Comparison of ENCODE assay signal across 9 cellular contexts in the genomic region with DNA sequence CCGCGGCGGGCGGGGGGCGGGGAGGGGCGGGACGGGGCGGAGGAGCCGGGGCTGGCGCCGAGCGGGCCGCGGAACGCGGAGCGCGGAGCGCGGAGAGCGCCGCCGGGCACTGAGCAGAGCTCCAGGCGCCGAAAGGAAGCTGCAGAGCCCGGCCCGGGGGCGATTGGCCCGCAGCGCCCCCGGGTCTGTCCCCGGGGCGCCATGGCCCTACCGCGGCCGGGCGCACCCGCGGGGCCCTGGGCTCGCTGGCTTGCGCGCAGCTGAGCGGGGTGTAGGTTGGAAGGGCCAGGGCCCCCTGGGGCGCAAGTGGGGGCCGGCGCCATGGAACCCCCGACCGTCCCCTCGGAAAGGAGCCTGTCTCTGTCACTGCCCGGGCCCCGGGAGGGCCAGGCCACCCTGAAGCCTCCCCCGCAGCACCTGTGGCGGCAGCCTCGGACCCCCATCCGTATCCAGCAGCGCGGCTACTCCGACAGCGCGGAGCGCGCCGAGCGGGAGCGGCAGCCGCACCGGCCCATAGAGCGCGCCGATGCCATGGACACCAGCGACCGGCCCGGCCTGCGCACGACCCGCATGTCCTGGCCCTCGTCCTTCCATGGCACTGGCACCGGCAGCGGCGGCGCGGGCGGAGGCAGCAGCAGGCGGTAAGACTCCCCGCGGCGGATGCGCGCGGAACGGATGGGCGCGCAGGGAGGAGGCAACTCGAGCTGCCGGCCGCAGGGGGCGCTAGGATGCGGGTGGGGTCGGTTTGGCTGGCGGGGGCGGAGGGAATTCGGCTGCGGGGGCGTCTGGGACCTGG. TPM values are rescaled to one million over a fixed set of nuclear protein-coding genes. Genes with fewer than 3 reads are reported as not detected.
A peak's percentile ranks its signal among the peaks of the same experiment; 100 is the strongest.
DNase-seq lines count a peak whose midpoint lies in the region; ATAC-seq and TF ChIP-seq lines count a peak whose summit lies in the region.
"Had no signal": no experiment of that assay in that cellular context is flagged by ENCODE, and none has a peak within 500 bp of the region (broad histone marks: within the 10 kb centered on the region; RNA-seq: fewer than 3 reads in every experiment).

A gene (plus strand): TSS at position 95 of the 796 bp plus-strand sequence. CDS start 227 bp downstream, at position 322.

- no peak for TF ChIP-seq POLR2A in testis (IDR thresholded peaks at IDR 0.05)

- no peaks in the 10 kb centered on the region for H3K27me3 ChIP-seq in testis

- in situ Hi-C loops in GM13977 (cut with MboI; ENCODE audit: low pct_unique_long_range_greater_than_20kb, low sequenced_read_pairs, unreplicated experiment) (no loop called here), astrocyte of the spinal cord (cut with HindIII; ENCODE audit: low sequenced_read_pairs) (no loop called here)

- intact Hi-C loops in left colon (cut with DNase I, micrococcal nuclease) (no loop called here), testis (cut with DNase I; ENCODE audit: low total_unique reads) (no loop called here)

- ATAC-seq in left colon: no peak

- TF ChIP-seq CTCF in AG09309 (IDR thresholded peaks at IDR 0.05; ENCODE audit: control insufficient read depth, insufficient read depth, low read depth, low read length, missing control alignments) (peak; percentile 50), GM13977 (IDR thresholded peaks at IDR 0.05; ENCODE audit: extremely low read depth, insufficient read depth, missing control alignments) (peak; percentile 76), astrocyte of the spinal cord (IDR thresholded peaks at IDR 0.05; ENCODE audit: low read depth, low read length) (peak; percentile 53), testis (IDR thresholded peaks at IDR 0.05) (peak in 1 of 3 experiments; percentile 19)

- H3K4me3 ChIP-seq in AG09309 (ENCODE audit: control insufficient read depth, low read depth, low read length): peak within 1 kb of the TSS; percentile 59
- peak within 1 kb of the TSS; percentile 42 for H3K4me3 ChIP-seq in astrocyte of the spinal cord (ENCODE audit: low read depth, low read length)
- H3K4me3 ChIP-seq in testis: peak within 1 kb of the TSS; percentile 1 to 45

- H3K9me3 ChIP-seq in testis: no peaks in the 10 kb centered on the region
- H3K9me3 ChIP-seq: neutrophil had no signal

- H3K4me1 ChIP-seq in testis: peaks cover 10% of the 10 kb centered on the region

- 0 to 1% methylated on average over 10 to 65 of the region's 104 CpGs for WGBS in testis, 2 donors

- H3K36me3 ChIP-seq in testis (ENCODE audit: low read depth, missing control alignments): no peaks in the 10 kb centered on the region
- H3K36me3 ChIP-seq: neutrophil had no signal

- no peak within 1 kb of the TSS for H3K27ac ChIP-seq in testis
- H3K27ac ChIP-seq: neutrophil had no signal

- DNase-seq in AG09309 (ENCODE audit: low read depth) (no peak), GM13977 (ENCODE audit: low spot score) (peak; percentile 69), SK-N-DZ (ENCODE audit: low spot score) (peak; percentile 68), astrocyte of the spinal cord (ENCODE audit: low read depth, low spot score) (no peak), left colon (no peak), testis (no peak), SIG-M5 (lab: John Stamatoyannopoulos, UW) (no peak), HPDE6-E6E7 (ENCODE audit: extremely low spot score) (no peak)

RNA-seq across cellular contexts. Expression of the gene that starts here (rescaled TPM):
- polyA plus RNA-seq in SK-N-DZ (2014; cell fraction: cytosol; rRNA removed): 2.8 and 3.6 TPM in 2 replicates
- 2.9 and 6.8 TPM in 2 replicates for polyA plus RNA-seq in SK-N-DZ (2014; cell fraction: nucleus; rRNA removed)
- total RNA-seq in left colon (10 to 100 TPM; 13.8 to 14.3 TPM), testis (10 to 100 TPM; 20.1 to 35.0 TPM)
- polyA plus RNA-seq in testis (ENCODE audit: insufficient read depth, low read depth, low replicate concordance): 35.4 TPM

Comparison
In these comparisons a context has a peak if more than half of its experiments do, and no peak if none do; other contexts are left out.
1. DNase-seq: peak in GM13977 (single experiment) and SK-N-DZ (single experiment); none in AG09309 (single experiment), astrocyte of the spinal cord (single experiment), left colon (0 of 2), testis (single experiment), SIG-M5 (single experiment) and HPDE6-E6E7 (single experiment).
2. Peak in every context shown above with its lines, with median percentiles within 50 percentile points of each other: H3K4me3 ChIP-seq.